1 cellular context compared by ENCODE assay signal in the genomic region with DNA sequence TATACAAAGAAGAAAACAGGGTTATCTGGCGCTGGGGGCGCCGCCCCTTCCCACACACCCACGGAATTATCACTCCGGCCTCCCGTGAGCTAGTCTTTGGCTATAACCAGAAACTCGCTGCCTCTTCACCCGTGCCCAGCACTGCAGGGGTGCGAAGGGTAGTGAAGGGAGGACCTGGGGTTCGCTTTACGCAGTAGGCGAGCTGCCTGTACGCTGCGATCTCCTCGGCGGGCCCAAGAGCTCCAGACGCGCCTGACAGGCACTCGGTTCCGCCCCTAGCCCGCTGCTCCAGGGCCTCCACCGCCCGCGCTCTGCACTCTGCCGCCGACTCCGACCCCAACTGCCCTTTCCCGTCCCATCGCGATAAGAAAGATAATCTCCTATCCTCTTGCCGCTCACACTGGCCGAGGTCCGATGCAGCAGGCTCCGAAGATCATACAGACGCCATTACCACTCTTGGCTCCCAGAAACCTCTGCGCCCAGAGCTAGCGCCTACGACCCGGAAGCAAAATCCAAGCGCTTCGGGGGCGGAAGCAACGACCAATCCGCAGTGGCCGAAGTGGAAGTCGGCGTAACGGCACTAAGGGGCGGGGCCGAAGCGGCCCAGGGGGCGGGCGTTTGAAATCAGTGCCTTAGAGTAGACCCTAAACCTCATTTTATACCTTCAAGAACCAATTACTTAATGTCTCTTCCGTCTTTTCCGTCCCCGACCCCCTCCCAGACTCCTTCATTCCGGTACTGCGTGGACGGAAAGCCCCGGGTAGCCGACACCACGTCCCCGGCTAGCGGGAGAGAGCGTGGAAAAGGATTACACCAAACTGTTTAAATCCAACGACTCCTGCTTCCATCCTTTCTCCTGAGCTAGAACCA.
TF ChIP-seq lines count a peak whose summit lies in the region.

Gene CWC15, minus strand, starts transcription at position 458 of the 870 bp plus-strand sequence. CDS start 1,371 bp downstream, outside the sequence.
Gene KDM4D, plus strand, starts transcription at position 611 of the 870 bp plus-strand sequence. CDS start 23,664 bp downstream, outside the sequence.

TF ChIP-seq in liver, 16 proteins besides CTCF, POLR2A, EP300 and RAD21 (continued from another document):
- TF ChIP-seq, protein P1, sequence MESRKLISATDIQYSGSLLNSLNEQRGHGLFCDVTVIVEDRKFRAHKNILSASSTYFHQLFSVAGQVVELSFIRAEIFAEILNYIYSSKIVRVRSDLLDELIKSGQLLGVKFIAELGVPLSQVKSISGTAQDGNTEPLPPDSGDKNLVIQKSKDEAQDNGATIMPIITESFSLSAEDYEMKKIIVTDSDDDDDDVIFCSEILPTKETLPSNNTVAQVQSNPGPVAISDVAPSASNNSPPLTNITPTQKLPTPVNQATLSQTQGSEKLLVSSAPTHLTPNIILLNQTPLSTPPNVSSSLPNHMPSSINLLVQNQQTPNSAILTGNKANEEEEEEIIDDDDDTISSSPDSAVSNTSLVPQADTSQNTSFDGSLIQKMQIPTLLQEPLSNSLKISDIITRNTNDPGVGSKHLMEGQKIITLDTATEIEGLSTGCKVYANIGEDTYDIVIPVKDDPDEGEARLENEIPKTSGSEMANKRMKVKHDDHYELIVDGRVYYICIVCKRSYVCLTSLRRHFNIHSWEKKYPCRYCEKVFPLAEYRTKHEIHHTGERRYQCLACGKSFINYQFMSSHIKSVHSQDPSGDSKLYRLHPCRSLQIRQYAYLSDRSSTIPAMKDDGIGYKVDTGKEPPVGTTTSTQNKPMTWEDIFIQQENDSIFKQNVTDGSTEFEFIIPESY (IDR thresholded peaks at IDR 0.05), result peak; percentile 44
- TF ChIP-seq, protein P2, sequence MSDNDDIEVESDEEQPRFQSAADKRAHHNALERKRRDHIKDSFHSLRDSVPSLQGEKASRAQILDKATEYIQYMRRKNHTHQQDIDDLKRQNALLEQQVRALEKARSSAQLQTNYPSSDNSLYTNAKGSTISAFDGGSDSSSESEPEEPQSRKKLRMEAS (IDR thresholded peaks at IDR 0.05), result peak; percentile 58
- TF ChIP-seq FOXA1 (IDR thresholded peaks at IDR 0.05) (peak; percentile 49), GABPA (IDR thresholded peaks at IDR 0.05 in 1 of 2, conservative IDR thresholded peaks at IDR 0.05 in 1 of 2) (peak; percentile 89 to 98), FOXA2 (IDR thresholded peaks at IDR 0.05) (no peak), HNF4A (conservative IDR thresholded peaks at IDR 0.05) (peak in 1 of 2 donors; percentile 9), JUND (IDR thresholded peaks at IDR 0.05) (no peak)
